Comparison of ENCODE assay signal across 17 cellular contexts in genomic region chr2:20436716-20437470, GRCh38.
"Had no signal": no experiment of that assay in that cellular context is flagged by ENCODE, and none has a peak within 500 bp of the region (broad histone marks: within the 10 kb centered on the region; RNA-seq: fewer than 3 reads in every experiment).

No MANE protein-coding gene starts in this region.

- H3K4me3 ChIP-seq: ascending aorta, esophagus squamous epithelium, prostate gland had no signal

- DNase-seq: activated B cell treated with CpG ODN at 0.5 μM for 24 hours; activated CD4-positive, alpha-beta T cell treated with anti-CD3 and anti-CD28 coated beads, Interleukin-2, amount 50 U/mL, for 1 hour; activated naive CD4-positive, alpha-beta T cell treated with Interleukin-2 at 50 U/mL for 16 hours; activated naive CD8-positive, alpha-beta T cell treated with anti-CD3 and anti-CD28 coated beads, Interleukin-2, amount 50 U/mL, for 24 hours; activated T-cell treated with anti-CD3 and anti-CD28 coated beads, Interleukin-2, amount 50 U/mL, for 72 hours; esophagus squamous epithelium; foreskin fibroblast; immature natural killer cell; left colon; mammary epithelial cell; occipital lobe; stimulated activated CD4-positive, alpha-beta T cell treated with anti-CD3 and anti-CD28 coated beads, Interleukin-2, amount 100 ng/mL, for 24 hours; stimulated activated naive CD4-positive, alpha-beta T cell treated with Interleukin-2 at 50 U/mL for 16 hours had no signal

- H3K4me1 ChIP-seq: prostate gland had no signal

- H3K36me3 ChIP-seq: ascending aorta, esophagus squamous epithelium, prostate gland had no signal

- H3K9me3 ChIP-seq: ascending aorta, esophagus squamous epithelium, prostate gland had no signal

- FAIRE-seq: bronchial epithelial cell had no signal

- H3K27me3 ChIP-seq: ascending aorta, esophagus squamous epithelium had no signal

- ATAC-seq: activated naive CD8-positive, alpha-beta T cell treated with anti-CD3 and anti-CD28 coated beads, Interleukin-2, amount 50 U/mL, for 24 hours; activated T-cell treated with anti-CD3 and anti-CD28 coated beads, Interleukin-2, amount 50 U/mL, for 72 hours; left colon; sciatic nerve had no signal
